In genomic region chr19:41310031-41310831, GRCh38 we compare ENCODE assay signal across 1 cellular context.
TF ChIP-seq lines count a peak whose summit lies in the region.

Gene CCDC97, plus strand, starts transcription at chr19:41310172. Its CDS starts 139 bp downstream, at chr19:41310311.

TF ChIP-seq in K562, 482 proteins besides CTCF, POLR2A, EP300 and RAD21 (continued from another document and continues in another):
- TF ChIP-seq THRB (CRISPR knock-in tag; conservative IDR thresholded peaks at IDR 0.05) (peak; percentile 94), NELFE (IDR thresholded peaks at IDR 0.05; ENCODE audit: insufficient read depth, insufficient read length) (peak; percentile 46), MEF2A (IDR thresholded peaks at IDR 0.05; ENCODE audit: control insufficient read depth, low read depth, low read length) (no peak), BRD9 (IDR thresholded peaks at IDR 0.05; ENCODE audit: low read depth, partially characterized antibody) (peak; percentile 80), ATF3 (IDR thresholded peaks at IDR 0.05) (peak; percentile 58), ATF3 (CRISPR knock-in tag; conservative IDR thresholded peaks at IDR 0.05) (no peak), THAP7 (CRISPR knock-in tag; IDR thresholded peaks at IDR 0.05) (peak; percentile 41; the same call in 1 of the 2 replicates), RCOR1 (IDR thresholded peaks at IDR 0.05; ENCODE audit: borderline replicate concordance in 1 of 2, low read depth in 2 of 2, low read length in 2 of 2) (peak in 1 of 2 experiments; percentile 61; a peak in 2 of 4 replicates), NFE2 (IDR thresholded peaks at IDR 0.05; ENCODE audit: low read depth) (peak; percentile 3; the same call in 1 of the 2 replicates), MITF (IDR thresholded peaks at IDR 0.05) (peak; percentile 97), EHMT2 (IDR thresholded peaks at IDR 0.05) (no peak), TOE1 (IDR thresholded peaks at IDR 0.05; ENCODE audit: borderline replicate concordance) (peak; percentile 94), TOE1 (CRISPR knock-in tag; IDR thresholded peaks at IDR 0.05; ENCODE audit: borderline replicate concordance, low read depth) (no peak), ARNT (IDR thresholded peaks at IDR 0.05) (peak in 1 of 2 experiments; percentile 65), ZC3H8 (IDR thresholded peaks at IDR 0.05) (0 out of 2 replicates have a peak, but pooled peaks have one; percentile 46), MNT (conservative IDR thresholded peaks at IDR 0.05) (peak; percentile 89 to 96), ZNF518B (CRISPR knock-in tag; IDR thresholded peaks at IDR 0.05) (no peak), IRF9 (tag; IDR thresholded peaks at IDR 0.05) (0 out of 2 replicates have a peak, but pooled peaks have one; percentile 29), SAP30 (IDR thresholded peaks at IDR 0.05; ENCODE audit: borderline replicate concordance, insufficient read depth, low read depth, low read length, poor library complexity, severe bottlenecking) (peak; percentile 67), POLR2G (IDR thresholded peaks at IDR 0.05; ENCODE audit: low read depth, low read length) (peak; percentile 95), FIP1L1 (IDR thresholded peaks at IDR 0.05; ENCODE audit: low read depth, low read length, poor library complexity, severe bottlenecking) (peak; percentile 89), EWSR1 (IDR thresholded peaks at IDR 0.05; ENCODE audit: borderline replicate concordance, low read depth, partially characterized antibody) (no peak), HDGF (IDR thresholded peaks at IDR 0.05) (peak; percentile 83; the same call in 1 of the 2 replicates), ZNF551 (CRISPR knock-in tag; IDR thresholded peaks at IDR 0.05) (no peak), E2F5 (CRISPR knock-in tag; IDR thresholded peaks at IDR 0.05) (no peak), ZBTB40 (IDR thresholded peaks at IDR 0.05) (peak; percentile 98), ZBTB40 (CRISPR knock-in tag; IDR thresholded peaks at IDR 0.05) (no peak), KLF1 (tag; IDR thresholded peaks at IDR 0.05) (peak; percentile 91), YY1 (IDR thresholded peaks at IDR 0.05; ENCODE audit: borderline replicate concordance in 1 of 3, control insufficient read depth in 1 of 3, extremely low read depth in 1 of 3, insufficient read depth in 3 of 3, insufficient read length in 1 of 3, insufficient replicate concordance in 2 of 3, low read depth in 1 of 3, low read length in 2 of 3) (peak in 2 of 3 experiments; percentile 49 to 66), ASH1L (IDR thresholded peaks at IDR 0.05; ENCODE audit: borderline replicate concordance, low read depth, partially characterized antibody) (peak; percentile 54), GMEB1 (CRISPR knock-in tag; IDR thresholded peaks at IDR 0.05) (peak; percentile 70), SMARCE1 (IDR thresholded peaks at IDR 0.05) (peak; percentile 46), JUN (IDR thresholded peaks at IDR 0.05; ENCODE audit: borderline replicate concordance, low read depth, low read length) (no peak), JUN (CRISPR knock-in tag; IDR thresholded peaks at IDR 0.05; ENCODE audit: borderline replicate concordance) (no peak)
